ENCODE assay signal across 8 cellular contexts in the genomic region with DNA sequence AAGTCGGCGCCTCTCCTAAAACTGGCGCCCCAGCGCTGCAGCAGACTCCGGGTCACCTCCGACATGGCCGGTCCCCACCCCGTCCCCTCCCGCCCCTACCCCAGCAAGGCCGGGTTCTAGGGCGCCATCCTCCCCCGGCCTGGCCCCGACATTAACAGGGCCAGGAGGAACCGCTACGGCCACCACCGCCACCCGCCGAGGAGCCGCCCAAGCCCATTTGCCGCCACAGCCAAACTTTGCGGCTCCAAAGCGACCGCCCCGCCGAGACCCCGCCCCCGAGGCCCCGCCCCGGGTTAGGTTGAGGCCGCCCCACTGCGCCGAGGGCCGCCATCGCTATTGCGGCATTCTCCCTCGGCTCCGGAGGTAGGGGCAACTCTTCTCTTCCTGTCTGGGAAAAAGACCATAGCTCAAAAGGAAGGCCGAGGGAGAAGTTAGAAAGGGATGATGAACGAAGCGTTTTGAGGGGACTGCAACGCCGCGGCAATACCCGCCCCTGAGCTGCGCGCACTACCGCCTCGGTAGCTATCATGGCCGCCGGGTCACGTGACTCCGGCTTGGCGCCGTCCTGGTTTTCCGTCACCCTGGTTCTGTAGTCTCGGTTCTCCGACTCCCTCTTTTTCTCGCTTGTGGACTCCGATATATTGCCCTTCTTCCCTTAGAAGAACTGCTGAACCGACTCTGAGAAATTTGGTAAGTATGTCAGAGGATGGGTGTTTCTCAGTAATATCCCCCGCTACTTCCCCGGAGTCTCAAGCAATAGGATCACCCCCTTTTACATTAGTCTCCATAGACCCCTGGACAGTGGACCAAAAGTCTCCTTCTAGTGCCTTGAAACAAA. TPM values are rescaled to one million over a fixed set of nuclear protein-coding genes. Genes with fewer than 3 reads are reported as not detected.
DNase-seq lines count a peak whose midpoint lies in the region; ATAC-seq and TF ChIP-seq lines count a peak whose summit lies in the region.

A gene with protein sequence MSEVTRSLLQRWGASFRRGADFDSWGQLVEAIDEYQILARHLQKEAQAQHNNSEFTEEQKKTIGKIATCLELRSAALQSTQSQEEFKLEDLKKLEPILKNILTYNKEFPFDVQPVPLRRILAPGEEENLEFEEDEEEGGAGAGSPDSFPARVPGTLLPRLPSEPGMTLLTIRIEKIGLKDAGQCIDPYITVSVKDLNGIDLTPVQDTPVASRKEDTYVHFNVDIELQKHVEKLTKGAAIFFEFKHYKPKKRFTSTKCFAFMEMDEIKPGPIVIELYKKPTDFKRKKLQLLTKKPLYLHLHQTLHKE (minus strand): TSS at position 239 of the 838 bp plus-strand sequence. CDS start 174 bp downstream, at position 65.
A gene with protein sequence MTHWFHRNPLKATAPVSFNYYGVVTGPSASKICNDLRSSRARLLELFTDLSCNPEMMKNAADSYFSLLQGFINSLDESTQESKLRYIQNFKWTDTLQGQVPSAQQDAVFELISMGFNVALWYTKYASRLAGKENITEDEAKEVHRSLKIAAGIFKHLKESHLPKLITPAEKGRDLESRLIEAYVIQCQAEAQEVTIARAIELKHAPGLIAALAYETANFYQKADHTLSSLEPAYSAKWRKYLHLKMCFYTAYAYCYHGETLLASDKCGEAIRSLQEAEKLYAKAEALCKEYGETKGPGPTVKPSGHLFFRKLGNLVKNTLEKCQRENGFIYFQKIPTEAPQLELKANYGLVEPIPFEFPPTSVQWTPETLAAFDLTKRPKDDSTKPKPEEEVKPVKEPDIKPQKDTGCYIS (plus strand): TSS at position 312 of the 838 bp plus-strand sequence. CDS start 3,136 bp downstream, outside the sequence.

- H3K9ac ChIP-seq in liver (ENCODE audit: low read depth in 1 of 2, low read length in 2 of 2), result peak within 1 kb of the TSS; percentile 97

- H3K4me3 ChIP-seq in liver (ENCODE audit: low read depth in 1 of 3, low read length in 3 of 3), result peak within 1 kb of the TSS; percentile 98 to 100 (median 99)

- 3% methylated on average over 56 of the region's 62 CpGs for WGBS in liver

- intact Hi-C loops in CD14-positive monocyte (cut with micrococcal nuclease), result loop anchor here in 1 of 2 donors (5.0 to 10.0 kb wide), 2 partner anchors 55 to 248 kb away; no protein-coding TSS in a partner anchor
- intact Hi-C loops in dendritic cell treated with granulocyte-macrophage colony-stimulating factor and Interleukin-4, amounts not matched to agents 40 ng/mL and 50 ng/mL, for 4 days (cut with micrococcal nuclease), result loop anchor here (1.0 to 2.0 kb wide), 2 partner anchors 68 to 248 kb away; no protein-coding TSS in a partner anchor

- peaks cover 4 to 12% (median 9%) of the 10 kb centered on the region in 4 donors for H3K36me3 ChIP-seq in liver (ENCODE audit: control insufficient read depth in 4 of 4, insufficient read depth in 3 of 4, low read depth in 1 of 4, low read length in 3 of 4)

- no peak for TF ChIP-seq RAD21 in liver (IDR thresholded peaks at IDR 0.05)

- no peak for TF ChIP-seq CTCF in CD14-positive monocyte (IDR thresholded peaks at IDR 0.05)
- no peak for TF ChIP-seq CTCF in liver (IDR thresholded peaks at IDR 0.05; ENCODE audit: low read depth, low read length, missing input control)

- peaks cover 7 to 23% (median 16%) of the 10 kb centered on the region in 4 donors for H3K4me1 ChIP-seq in liver (ENCODE audit: control insufficient read depth in 4 of 4, insufficient read depth in 4 of 4, low read length in 3 of 4)

- peak within 1 kb of the TSS; percentile 98 to 99 for H3K27ac ChIP-seq in liver (ENCODE audit: low read depth in 1 of 2, low read length in 2 of 2)

- DNase-seq in CD14-positive monocyte (ENCODE audit: low spot score), result peak; percentile 90
- peak; percentile 87 for DNase-seq in NCI-H774 (lab: John Stamatoyannopoulos, UW)
- DNase-seq in activated CD4-positive, alpha-beta T cell treated with anti-CD3 and anti-CD28 coated beads, Interleukin-2, amount 50 U/mL, for 4 hours, result peak; percentile 94 to 96
- peak; percentile 96 for DNase-seq in stimulated activated CD4-positive, alpha-beta T cell treated with anti-CD3 and anti-CD28 coated beads, Interleukin-4, amount 100 ng/mL, for 24 hours

- peaks cover 11 to 23% of the 10 kb centered on the region in 2 donors for H3K36me3 Mint-ChIP-seq in CD14-positive monocyte
- peaks cover 41% of the 10 kb centered on the region for H3K36me3 Mint-ChIP-seq in dendritic cell treated with granulocyte-macrophage colony-stimulating factor and Interleukin-4, amounts not matched to agents 40 ng/mL and 50 ng/mL, for 4 days (ENCODE audit: low read depth)

- peaks cover 40% of the 10 kb centered on the region for H3K4me1 Mint-ChIP-seq in CD14-positive monocyte
- peaks cover 33% of the 10 kb centered on the region for H3K4me1 Mint-ChIP-seq in dendritic cell treated with granulocyte-macrophage colony-stimulating factor and Interleukin-4, amounts not matched to agents 40 ng/mL and 50 ng/mL, for 4 days (ENCODE audit: low read depth)

- no peaks in the 10 kb centered on the region for H3K27me3 ChIP-seq in liver (ENCODE audit: control insufficient read depth in 4 of 4, insufficient read depth in 4 of 4, low read length in 3 of 4)

- ATAC-seq in GM19438 (IDR thresholded peaks at IDR 0.05; ENCODE audit: low read depth, unreplicated experiment) (peak; percentile 75), HG03571 (IDR thresholded peaks at IDR 0.05; ENCODE audit: unreplicated experiment) (peak; percentile 78)

- peaks cover 0 to 2% (median 0%) of the 10 kb centered on the region in 7 donors for H3K9me3 Mint-ChIP-seq in CD14-positive monocyte
- H3K9me3 Mint-ChIP-seq in dendritic cell treated with granulocyte-macrophage colony-stimulating factor and Interleukin-4, amounts not matched to agents 40 ng/mL and 50 ng/mL, for 4 days, result no peaks in the 10 kb centered on the region

- no peaks in the 10 kb centered on the region for H3K9me3 ChIP-seq in liver (ENCODE audit: control insufficient read depth in 4 of 4, low read length in 3 of 4)

- H3K4me3 Mint-ChIP-seq in CD14-positive monocyte, result peak within 1 kb of the TSS; percentile 93 to 97
- H3K4me3 Mint-ChIP-seq in dendritic cell treated with granulocyte-macrophage colony-stimulating factor and Interleukin-4, amounts not matched to agents 40 ng/mL and 50 ng/mL, for 4 days, result peak within 1 kb of the TSS; percentile 96

- H3K27me3 Mint-ChIP-seq in CD14-positive monocyte (ENCODE audit: low read depth in 3 of 3), result no peaks in the 10 kb centered on the region
- H3K27me3 Mint-ChIP-seq in dendritic cell treated with granulocyte-macrophage colony-stimulating factor and Interleukin-4, amounts not matched to agents 40 ng/mL and 50 ng/mL, for 4 days, result no peaks in the 10 kb centered on the region

- peak within 1 kb of the TSS; percentile 99 to 100 (median 100) for H3K27ac Mint-ChIP-seq in CD14-positive monocyte
- H3K27ac Mint-ChIP-seq in dendritic cell treated with granulocyte-macrophage colony-stimulating factor and Interleukin-4, amounts not matched to agents 40 ng/mL and 50 ng/mL, for 4 days, result peak within 1 kb of the TSS; percentile 95

TF ChIP-seq in liver, 16 proteins besides CTCF, POLR2A, EP300 and RAD21:
- TF ChIP-seq JUND (IDR thresholded peaks at IDR 0.05), result no peak
- TF ChIP-seq NR2F2 (IDR thresholded peaks at IDR 0.05), result no peak
- TF ChIP-seq, protein P1, sequence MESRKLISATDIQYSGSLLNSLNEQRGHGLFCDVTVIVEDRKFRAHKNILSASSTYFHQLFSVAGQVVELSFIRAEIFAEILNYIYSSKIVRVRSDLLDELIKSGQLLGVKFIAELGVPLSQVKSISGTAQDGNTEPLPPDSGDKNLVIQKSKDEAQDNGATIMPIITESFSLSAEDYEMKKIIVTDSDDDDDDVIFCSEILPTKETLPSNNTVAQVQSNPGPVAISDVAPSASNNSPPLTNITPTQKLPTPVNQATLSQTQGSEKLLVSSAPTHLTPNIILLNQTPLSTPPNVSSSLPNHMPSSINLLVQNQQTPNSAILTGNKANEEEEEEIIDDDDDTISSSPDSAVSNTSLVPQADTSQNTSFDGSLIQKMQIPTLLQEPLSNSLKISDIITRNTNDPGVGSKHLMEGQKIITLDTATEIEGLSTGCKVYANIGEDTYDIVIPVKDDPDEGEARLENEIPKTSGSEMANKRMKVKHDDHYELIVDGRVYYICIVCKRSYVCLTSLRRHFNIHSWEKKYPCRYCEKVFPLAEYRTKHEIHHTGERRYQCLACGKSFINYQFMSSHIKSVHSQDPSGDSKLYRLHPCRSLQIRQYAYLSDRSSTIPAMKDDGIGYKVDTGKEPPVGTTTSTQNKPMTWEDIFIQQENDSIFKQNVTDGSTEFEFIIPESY (IDR thresholded peaks at IDR 0.05), result no peak
- TF ChIP-seq YY1 (IDR thresholded peaks at IDR 0.05), result peak; percentile 100
- no peak for TF ChIP-seq SP1 (IDR thresholded peaks at IDR 0.05)
- no peak for TF ChIP-seq GABPA (IDR thresholded peaks at IDR 0.05 in 1 of 2, conservative IDR thresholded peaks at IDR 0.05 in 1 of 2)
- peak; percentile 20 to 40 for TF ChIP-seq RXRA (IDR thresholded peaks at IDR 0.05)

RNA-seq across cellular contexts. Expression of the first gene that starts in this region (rescaled TPM):
- polyA plus RNA-seq in CD14-positive monocyte, result 10 to 100 TPM in 1 of 2 donors, 1 to 10 TPM in 1; 10.0 to 11.7 TPM
- total RNA-seq in liver, result 10 to 100 TPM; 24.3 to 48.2 TPM
- 10 to 100 TPM in 1 of 2 donors, 1 to 10 TPM in 1; 9.3 to 18.7 TPM for polyA plus RNA-seq in liver

RNA-seq across cellular contexts. Expression of the second gene that starts in this region (rescaled TPM):
- polyA plus RNA-seq in CD14-positive monocyte (10 to 100 TPM; 26.2 to 35.4 TPM), liver (10 to 100 TPM in 1 of 2 donors, 1 to 10 TPM in 1; 6.0 to 12.8 TPM)
- total RNA-seq in liver, result 10 to 100 TPM; 16.0 to 28.3 TPM

Comparison
In these comparisons a context has a peak if more than half of its experiments do, and no peak if none do; other contexts are left out.
1. Peak in every context shown above with its lines: DNase-seq, ATAC-seq, H3K4me3 ChIP-seq and H3K27ac ChIP-seq.